24 cellular contexts compared by ENCODE assay signal in the genomic region with DNA sequence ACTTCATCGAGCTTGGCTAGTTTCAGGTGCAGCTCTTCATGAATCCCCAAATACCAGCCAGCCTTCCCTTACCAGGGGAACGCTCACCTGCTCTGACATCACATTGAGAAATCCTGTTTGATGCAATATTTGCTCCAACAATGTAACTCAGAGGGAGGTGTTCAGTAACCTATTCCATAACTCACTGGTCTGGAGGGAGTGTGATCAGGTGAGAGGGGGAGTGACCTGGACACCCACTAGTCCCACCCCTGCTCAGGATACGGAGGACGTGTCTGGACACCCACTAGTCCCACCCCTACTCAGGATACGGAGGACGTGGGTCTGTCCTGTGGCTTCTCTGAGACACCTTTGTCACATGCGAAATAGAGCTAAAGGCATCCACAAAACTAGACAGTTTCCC.
DNase-seq lines count a peak whose midpoint lies in the region; ATAC-seq and TF ChIP-seq lines count a peak whose summit lies in the region.
"Had no signal": no experiment of that assay in that cellular context is flagged by ENCODE, and none has a peak within 500 bp of the region (broad histone marks: within the 10 kb centered on the region; RNA-seq: fewer than 3 reads in every experiment).

No MANE protein-coding gene starts in this region.

- H3K4me3 Mint-ChIP-seq in WTC11: no peak overlapping the region
- H3K4me3 Mint-ChIP-seq: activated CD8-positive, alpha-beta T cell treated with anti-CD3 and anti-CD28 coated beads for 36 hours; memory B cell; stimulated activated naive B cell treated with anti-CD40 and anti-IgM and Interleukin-4, amounts not matched to agents 10 μg/mL and 1 μg/mL and 100 μg/mL, for 72 hours; T-helper 1 cell treated with Interleukin-12 subunit alpha and Interleukin-12 subunit beta and Interleukin-4 antibody, amounts not matched to agents 30 μg/mL and 1 μg/mL, for 36 hours had no signal

- POLR2A ChIA-PET in WTC11 (lab: Charles Lee): no interaction called here

- no peak overlapping the region for H3K9ac ChIP-seq in muscle layer of colon (ENCODE audit: low read length)

- H3K4me1 ChIP-seq in muscle layer of colon (ENCODE audit: insufficient read depth, low read length): peaks cover 9% of the 10 kb centered on the region

- peak; percentile 35 for DNase-seq in NCI-H2029 (lab: John Stamatoyannopoulos, UW)
- DNase-seq in NCI-H2029 treated with DMSO at 0.1 percent for 48 hours (lab: John Stamatoyannopoulos, UW): no peak
- peak; percentile 1 for DNase-seq in NCI-H1417 treated with DMSO at 0.1 percent for 48 hours (lab: John Stamatoyannopoulos, UW)
- no peak for DNase-seq in WTC11 (ENCODE audit: low spot score)
- DNase-seq in T-helper 1 cell: no peak
- DNase-seq in NAMALWA (ENCODE audit: low spot score): no peak
- DNase-seq: 8988T; activated CD4-positive, CD25-positive, alpha-beta regulatory T cell treated with anti-CD3 and anti-CD28 coated beads, Interleukin-2, amount 50 U/mL, for 72 hours; activated CD8-positive, alpha-beta T cell treated with anti-CD3 and anti-CD28 coated beads for 36 hours; effector memory CD4-positive, alpha-beta T cell; EL; foreskin melanocyte; left cardiac atrium; NCI-H1092; NCI-H526; stimulated activated CD4-positive, alpha-beta T cell treated with anti-CD3 and anti-CD28 coated beads, Interleukin-4, amount 100 ng/mL, for 4 hours; stimulated activated naive B cell treated with anti-CD40 and anti-IgM and Interleukin-4, amounts not matched to agents 10 μg/mL and 1 μg/mL and 100 μg/mL, for 72 hours had no signal

- H3K36me3 Mint-ChIP-seq in WTC11: peaks cover 19% of the 10 kb centered on the region

- 0 out of 2 replicates have a peak overlapping the region, but pooled peaks have one; percentile 41 for H3K27ac Mint-ChIP-seq in WTC11
- H3K27ac Mint-ChIP-seq: activated CD8-positive, alpha-beta T cell treated with anti-CD3 and anti-CD28 coated beads for 36 hours; activated naive CD4-positive, alpha-beta T cell treated with anti-CD3 and anti-CD28 coated beads, Interleukin-2, amount 50 U/mL, for 72 hours; memory B cell; stimulated activated naive B cell treated with anti-CD40 and anti-IgM and Interleukin-4, amounts not matched to agents 10 μg/mL and 1 μg/mL and 100 μg/mL, for 72 hours; T-helper 1 cell treated with Interleukin-12 subunit alpha and Interleukin-12 subunit beta and Interleukin-4 antibody, amounts not matched to agents 30 μg/mL and 1 μg/mL, for 36 hours had no signal

- H3K27ac ChIP-seq in muscle layer of colon (ENCODE audit: low read depth, low read length): peak overlapping the region; percentile 27
- H3K27ac ChIP-seq: hepatocyte had no signal

- H3K9me3 Mint-ChIP-seq in WTC11: no peaks in the 10 kb centered on the region
- H3K9me3 Mint-ChIP-seq: activated CD8-positive, alpha-beta T cell treated with anti-CD3 and anti-CD28 coated beads for 36 hours; activated naive CD4-positive, alpha-beta T cell treated with anti-CD3 and anti-CD28 coated beads, Interleukin-2, amount 50 U/mL, for 72 hours; memory B cell; stimulated activated naive B cell treated with anti-CD40 and anti-IgM and Interleukin-4, amounts not matched to agents 10 μg/mL and 1 μg/mL and 100 μg/mL, for 72 hours; T-helper 1 cell treated with Interleukin-12 subunit alpha and Interleukin-12 subunit beta and Interleukin-4 antibody, amounts not matched to agents 30 μg/mL and 1 μg/mL, for 36 hours had no signal

- H3K4me1 Mint-ChIP-seq in WTC11: peaks cover 40% of the 10 kb centered on the region
- H3K4me1 Mint-ChIP-seq: memory B cell; stimulated activated naive B cell treated with anti-CD40 and anti-IgM and Interleukin-4, amounts not matched to agents 10 μg/mL and 1 μg/mL and 100 μg/mL, for 72 hours had no signal

- H3K27me3 ChIP-seq in muscle layer of colon (ENCODE audit: control insufficient read depth in 1 of 2, insufficient read depth in 2 of 2, low read length in 2 of 2): no peaks in the 10 kb centered on the region
- H3K27me3 ChIP-seq: hepatocyte had no signal

- H3K4me3 ChIP-seq in muscle layer of colon (ENCODE audit: low read depth in 1 of 2, low read length in 2 of 2): no peak overlapping the region
- H3K4me3 ChIP-seq: hepatocyte had no signal

- ATAC-seq in WTC11 (no peak), HG03045 (IDR thresholded peaks at IDR 0.05; ENCODE audit: unreplicated experiment) (no peak)
- ATAC-seq: activated CD8-positive, alpha-beta T cell treated with anti-CD3 and anti-CD28 coated beads for 36 hours; activated naive CD4-positive, alpha-beta T cell treated with anti-CD3 and anti-CD28 coated beads, Interleukin-2, amount 50 U/mL, for 72 hours; left cardiac atrium; sciatic nerve; stimulated activated naive B cell treated with anti-CD40 and anti-IgM and Interleukin-4, amounts not matched to agents 10 μg/mL and 1 μg/mL and 100 μg/mL, for 72 hours had no signal

- CTCF ChIA-PET in WTC11 (lab: Charles Lee): interaction anchor here (0.7 kb wide), 1 partner anchor 326 kb away, joined by 3 read pairs; no protein-coding TSS in a partner anchor

- no peak for TF ChIP-seq CTCF in WTC11 (IDR thresholded peaks at IDR 0.05)

- no peaks in the 10 kb centered on the region for H3K9me3 ChIP-seq in muscle layer of colon (ENCODE audit: low read length)

- no peaks in the 10 kb centered on the region for H3K27me3 Mint-ChIP-seq in WTC11 (ENCODE audit: low read depth)
- H3K27me3 Mint-ChIP-seq: activated CD8-positive, alpha-beta T cell treated with anti-CD3 and anti-CD28 coated beads for 36 hours; memory B cell; stimulated activated naive B cell treated with anti-CD40 and anti-IgM and Interleukin-4, amounts not matched to agents 10 μg/mL and 1 μg/mL and 100 μg/mL, for 72 hours had no signal

- H3K36me3 ChIP-seq in muscle layer of colon (ENCODE audit: insufficient read depth, low read length): peaks cover 4% of the 10 kb centered on the region

TF ChIP-seq in WTC11, 78 proteins besides CTCF, POLR2A, EP300 and RAD21:
- TF ChIP-seq NR3C1 (CRISPR knock-in tag; conservative IDR thresholded peaks at IDR 0.05; ENCODE audit: low read depth) (no peak), IRF2 (CRISPR knock-in tag; IDR thresholded peaks at IDR 0.05; ENCODE audit: borderline replicate concordance, low read depth) (no peak), GABPB1 (CRISPR knock-in tag; IDR thresholded peaks at IDR 0.05) (peak; percentile 80), NFYB (CRISPR knock-in tag; conservative IDR thresholded peaks at IDR 0.05; ENCODE audit: low read depth) (no peak), FOXJ3 (CRISPR knock-in tag; IDR thresholded peaks at IDR 0.05; ENCODE audit: borderline replicate concordance) (no peak), CBFB (CRISPR knock-in tag; IDR thresholded peaks at IDR 0.05; ENCODE audit: low read depth) (no peak)
- TF ChIP-seq, protein P1, sequence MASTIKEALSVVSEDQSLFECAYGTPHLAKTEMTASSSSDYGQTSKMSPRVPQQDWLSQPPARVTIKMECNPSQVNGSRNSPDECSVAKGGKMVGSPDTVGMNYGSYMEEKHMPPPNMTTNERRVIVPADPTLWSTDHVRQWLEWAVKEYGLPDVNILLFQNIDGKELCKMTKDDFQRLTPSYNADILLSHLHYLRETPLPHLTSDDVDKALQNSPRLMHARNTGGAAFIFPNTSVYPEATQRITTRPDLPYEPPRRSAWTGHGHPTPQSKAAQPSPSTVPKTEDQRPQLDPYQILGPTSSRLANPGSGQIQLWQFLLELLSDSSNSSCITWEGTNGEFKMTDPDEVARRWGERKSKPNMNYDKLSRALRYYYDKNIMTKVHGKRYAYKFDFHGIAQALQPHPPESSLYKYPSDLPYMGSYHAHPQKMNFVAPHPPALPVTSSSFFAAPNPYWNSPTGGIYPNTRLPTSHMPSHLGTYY (CRISPR knock-in tag; IDR thresholded peaks at IDR 0.05): no peak

Comparison
In these comparisons a context has a peak if more than half of its experiments do, and no peak if none do; other contexts are left out.
1. DNase-seq: peak in NCI-H2029 (single experiment) and NCI-H1417 treated with DMSO at 0.1 percent for 48 hours (single experiment); none in NCI-H2029 treated with DMSO at 0.1 percent for 48 hours (single experiment), WTC11 (single experiment), T-helper 1 cell (0 of 5) and NAMALWA (single experiment).